ENCODE assay signal across 8 cellular contexts in genomic region chr6:27433714-27434113, GRCh38.
"Had no signal": no experiment of that assay in that cellular context is flagged by ENCODE, and none has a peak within 500 bp of the region (broad histone marks: within the 10 kb centered on the region; RNA-seq: fewer than 3 reads in every experiment).

No MANE protein-coding gene starts in this region.

- ATAC-seq: GM12878 had no signal

- H3K4me3 ChIP-seq: GM12878 had no signal

- FAIRE-seq: G401.6, GM12878, GM12891, GM12892, GM18507, GM19239 had no signal

- DNase-seq: GDM1, GF-D8 had no signal
